In the genomic region with DNA sequence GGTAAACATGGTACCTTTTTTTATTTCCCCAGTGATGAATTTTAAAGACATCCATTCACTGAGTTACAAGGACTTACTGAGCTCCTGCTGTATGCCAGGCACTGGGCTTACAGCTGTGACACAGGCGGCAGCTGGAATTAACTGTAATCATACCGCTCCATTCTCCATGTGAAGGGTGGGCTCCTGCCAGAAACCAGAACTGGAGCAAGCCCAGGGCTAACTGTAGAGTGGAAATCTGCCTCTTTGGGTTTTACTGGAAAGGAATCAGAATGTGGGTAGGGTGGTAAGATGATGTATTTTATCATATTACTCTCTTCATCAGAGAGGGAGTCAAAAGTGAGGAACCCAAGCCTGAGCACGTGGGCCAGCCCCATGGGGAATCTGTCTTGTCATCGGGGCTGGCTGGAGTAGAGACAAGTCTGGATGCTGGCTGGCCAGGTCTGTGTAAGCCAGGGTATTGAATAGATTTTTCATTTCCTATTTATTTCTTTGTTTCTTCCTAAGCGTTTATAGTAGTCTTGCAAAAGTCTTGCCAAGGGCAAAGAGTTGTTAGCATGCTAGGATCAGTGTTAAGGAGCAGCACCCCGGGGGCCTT, we compare ENCODE assay signal across 2 cellular contexts.
TF ChIP-seq lines count a peak whose summit lies in the region.

No MANE protein-coding gene starts in this region.

TF ChIP-seq in liver, 16 proteins besides CTCF, POLR2A, EP300 and RAD21:
- TF ChIP-seq, protein P1, sequence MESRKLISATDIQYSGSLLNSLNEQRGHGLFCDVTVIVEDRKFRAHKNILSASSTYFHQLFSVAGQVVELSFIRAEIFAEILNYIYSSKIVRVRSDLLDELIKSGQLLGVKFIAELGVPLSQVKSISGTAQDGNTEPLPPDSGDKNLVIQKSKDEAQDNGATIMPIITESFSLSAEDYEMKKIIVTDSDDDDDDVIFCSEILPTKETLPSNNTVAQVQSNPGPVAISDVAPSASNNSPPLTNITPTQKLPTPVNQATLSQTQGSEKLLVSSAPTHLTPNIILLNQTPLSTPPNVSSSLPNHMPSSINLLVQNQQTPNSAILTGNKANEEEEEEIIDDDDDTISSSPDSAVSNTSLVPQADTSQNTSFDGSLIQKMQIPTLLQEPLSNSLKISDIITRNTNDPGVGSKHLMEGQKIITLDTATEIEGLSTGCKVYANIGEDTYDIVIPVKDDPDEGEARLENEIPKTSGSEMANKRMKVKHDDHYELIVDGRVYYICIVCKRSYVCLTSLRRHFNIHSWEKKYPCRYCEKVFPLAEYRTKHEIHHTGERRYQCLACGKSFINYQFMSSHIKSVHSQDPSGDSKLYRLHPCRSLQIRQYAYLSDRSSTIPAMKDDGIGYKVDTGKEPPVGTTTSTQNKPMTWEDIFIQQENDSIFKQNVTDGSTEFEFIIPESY (IDR thresholded peaks at IDR 0.05): no peak
- TF ChIP-seq TAF1 (conservative IDR thresholded peaks at IDR 0.05) (no peak), HNF4G (IDR thresholded peaks at IDR 0.05) (no peak), JUND (IDR thresholded peaks at IDR 0.05) (no peak), FOXA2 (IDR thresholded peaks at IDR 0.05) (no peak), RXRA (IDR thresholded peaks at IDR 0.05) (no peak), NR2F2 (IDR thresholded peaks at IDR 0.05) (no peak), EGR1 (IDR thresholded peaks at IDR 0.05; ENCODE audit: low read depth in 2 of 2) (no peak), SP1 (IDR thresholded peaks at IDR 0.05) (no peak), YY1 (IDR thresholded peaks at IDR 0.05) (no peak), FOXA1 (IDR thresholded peaks at IDR 0.05) (no peak), HNF4A (conservative IDR thresholded peaks at IDR 0.05) (no peak), GABPA (IDR thresholded peaks at IDR 0.05 in 1 of 2, conservative IDR thresholded peaks at IDR 0.05 in 1 of 2) (no peak)
- TF ChIP-seq, protein P2, sequence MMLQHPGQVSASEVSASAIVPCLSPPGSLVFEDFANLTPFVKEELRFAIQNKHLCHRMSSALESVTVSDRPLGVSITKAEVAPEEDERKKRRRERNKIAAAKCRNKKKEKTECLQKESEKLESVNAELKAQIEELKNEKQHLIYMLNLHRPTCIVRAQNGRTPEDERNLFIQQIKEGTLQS (IDR thresholded peaks at IDR 0.05): no peak
- TF ChIP-seq, protein P3, sequence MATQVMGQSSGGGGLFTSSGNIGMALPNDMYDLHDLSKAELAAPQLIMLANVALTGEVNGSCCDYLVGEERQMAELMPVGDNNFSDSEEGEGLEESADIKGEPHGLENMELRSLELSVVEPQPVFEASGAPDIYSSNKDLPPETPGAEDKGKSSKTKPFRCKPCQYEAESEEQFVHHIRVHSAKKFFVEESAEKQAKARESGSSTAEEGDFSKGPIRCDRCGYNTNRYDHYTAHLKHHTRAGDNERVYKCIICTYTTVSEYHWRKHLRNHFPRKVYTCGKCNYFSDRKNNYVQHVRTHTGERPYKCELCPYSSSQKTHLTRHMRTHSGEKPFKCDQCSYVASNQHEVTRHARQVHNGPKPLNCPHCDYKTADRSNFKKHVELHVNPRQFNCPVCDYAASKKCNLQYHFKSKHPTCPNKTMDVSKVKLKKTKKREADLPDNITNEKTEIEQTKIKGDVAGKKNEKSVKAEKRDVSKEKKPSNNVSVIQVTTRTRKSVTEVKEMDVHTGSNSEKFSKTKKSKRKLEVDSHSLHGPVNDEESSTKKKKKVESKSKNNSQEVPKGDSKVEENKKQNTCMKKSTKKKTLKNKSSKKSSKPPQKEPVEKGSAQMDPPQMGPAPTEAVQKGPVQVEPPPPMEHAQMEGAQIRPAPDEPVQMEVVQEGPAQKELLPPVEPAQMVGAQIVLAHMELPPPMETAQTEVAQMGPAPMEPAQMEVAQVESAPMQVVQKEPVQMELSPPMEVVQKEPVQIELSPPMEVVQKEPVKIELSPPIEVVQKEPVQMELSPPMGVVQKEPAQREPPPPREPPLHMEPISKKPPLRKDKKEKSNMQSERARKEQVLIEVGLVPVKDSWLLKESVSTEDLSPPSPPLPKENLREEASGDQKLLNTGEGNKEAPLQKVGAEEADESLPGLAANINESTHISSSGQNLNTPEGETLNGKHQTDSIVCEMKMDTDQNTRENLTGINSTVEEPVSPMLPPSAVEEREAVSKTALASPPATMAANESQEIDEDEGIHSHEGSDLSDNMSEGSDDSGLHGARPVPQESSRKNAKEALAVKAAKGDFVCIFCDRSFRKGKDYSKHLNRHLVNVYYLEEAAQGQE (IDR thresholded peaks at IDR 0.05): no peak
- TF ChIP-seq, protein P4, sequence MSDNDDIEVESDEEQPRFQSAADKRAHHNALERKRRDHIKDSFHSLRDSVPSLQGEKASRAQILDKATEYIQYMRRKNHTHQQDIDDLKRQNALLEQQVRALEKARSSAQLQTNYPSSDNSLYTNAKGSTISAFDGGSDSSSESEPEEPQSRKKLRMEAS (IDR thresholded peaks at IDR 0.05): no peak

TF ChIP-seq in HepG2, 621 proteins besides CTCF, POLR2A, EP300 and RAD21:
- TF ChIP-seq ZNF263 (CRISPR knock-in tag; IDR thresholded peaks at IDR 0.05) (no peak), SNAPC2 (CRISPR knock-in tag; IDR thresholded peaks at IDR 0.05) (no peak), SRSF1 (optimal IDR thresholded peaks at IDR 0.05; ENCODE audit: low read depth, low read length) (no peak), SRSF9 (IDR thresholded peaks at IDR 0.05; ENCODE audit: borderline replicate concordance, insufficient read depth, low read depth, low read length, poor library complexity, severe bottlenecking) (no peak), HMG20B (CRISPR knock-in tag; conservative IDR thresholded peaks at IDR 0.05) (no peak), NFKBIZ (CRISPR knock-in tag; IDR thresholded peaks at IDR 0.05) (no peak), ZNF292 (CRISPR knock-in tag; IDR thresholded peaks at IDR 0.05; ENCODE audit: borderline replicate concordance, low read depth) (no peak), CBX5 (CRISPR knock-in tag; IDR thresholded peaks at IDR 0.05; ENCODE audit: borderline replicate concordance) (no peak)
- TF ChIP-seq, protein P5, sequence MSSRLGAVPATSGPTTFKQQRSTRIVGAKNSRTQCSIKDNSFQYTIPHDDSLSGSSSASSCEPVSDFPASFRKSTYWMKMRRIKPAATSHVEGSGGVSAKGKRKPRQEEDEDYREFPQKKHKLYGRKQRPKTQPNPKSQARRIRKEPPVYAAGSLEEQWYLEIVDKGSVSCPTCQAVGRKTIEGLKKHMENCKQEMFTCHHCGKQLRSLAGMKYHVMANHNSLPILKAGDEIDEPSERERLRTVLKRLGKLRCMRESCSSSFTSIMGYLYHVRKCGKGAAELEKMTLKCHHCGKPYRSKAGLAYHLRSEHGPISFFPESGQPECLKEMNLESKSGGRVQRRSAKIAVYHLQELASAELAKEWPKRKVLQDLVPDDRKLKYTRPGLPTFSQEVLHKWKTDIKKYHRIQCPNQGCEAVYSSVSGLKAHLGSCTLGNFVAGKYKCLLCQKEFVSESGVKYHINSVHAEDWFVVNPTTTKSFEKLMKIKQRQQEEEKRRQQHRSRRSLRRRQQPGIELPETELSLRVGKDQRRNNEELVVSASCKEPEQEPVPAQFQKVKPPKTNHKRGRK (CRISPR knock-in tag; IDR thresholded peaks at IDR 0.05): no peak
